ENCODE assay signal across 1 cellular context in genomic region chr5:74596930-74597329, GRCh38.
TF ChIP-seq lines count a peak whose summit lies in the region.

No MANE protein-coding gene starts in this region.

TF ChIP-seq in IMR-90, 13 proteins besides CTCF, POLR2A, EP300 and RAD21:
- TF ChIP-seq CHD1 (IDR thresholded peaks at IDR 0.05; ENCODE audit: low read depth, low read length) (no peak), USF2 (IDR thresholded peaks at IDR 0.05; ENCODE audit: low read depth, low read length) (no peak), CEBPB (IDR thresholded peaks at IDR 0.05; ENCODE audit: low read depth, low read length) (no peak), MXI1 (IDR thresholded peaks at IDR 0.05; ENCODE audit: borderline replicate concordance, low read depth, low read length) (no peak), ELK1 (IDR thresholded peaks at IDR 0.05; ENCODE audit: borderline replicate concordance, low read depth, low read length) (no peak), RFX5 (IDR thresholded peaks at IDR 0.05; ENCODE audit: low read depth, low read length) (no peak), SMC3 (IDR thresholded peaks at IDR 0.05; ENCODE audit: low read depth, low read length) (no peak), MAZ (IDR thresholded peaks at IDR 0.05; ENCODE audit: borderline replicate concordance, low read depth, low read length) (no peak), MAFK (IDR thresholded peaks at IDR 0.05; ENCODE audit: low read depth, low read length) (no peak)
